8 cellular contexts compared by ENCODE assay signal in the genomic region with DNA sequence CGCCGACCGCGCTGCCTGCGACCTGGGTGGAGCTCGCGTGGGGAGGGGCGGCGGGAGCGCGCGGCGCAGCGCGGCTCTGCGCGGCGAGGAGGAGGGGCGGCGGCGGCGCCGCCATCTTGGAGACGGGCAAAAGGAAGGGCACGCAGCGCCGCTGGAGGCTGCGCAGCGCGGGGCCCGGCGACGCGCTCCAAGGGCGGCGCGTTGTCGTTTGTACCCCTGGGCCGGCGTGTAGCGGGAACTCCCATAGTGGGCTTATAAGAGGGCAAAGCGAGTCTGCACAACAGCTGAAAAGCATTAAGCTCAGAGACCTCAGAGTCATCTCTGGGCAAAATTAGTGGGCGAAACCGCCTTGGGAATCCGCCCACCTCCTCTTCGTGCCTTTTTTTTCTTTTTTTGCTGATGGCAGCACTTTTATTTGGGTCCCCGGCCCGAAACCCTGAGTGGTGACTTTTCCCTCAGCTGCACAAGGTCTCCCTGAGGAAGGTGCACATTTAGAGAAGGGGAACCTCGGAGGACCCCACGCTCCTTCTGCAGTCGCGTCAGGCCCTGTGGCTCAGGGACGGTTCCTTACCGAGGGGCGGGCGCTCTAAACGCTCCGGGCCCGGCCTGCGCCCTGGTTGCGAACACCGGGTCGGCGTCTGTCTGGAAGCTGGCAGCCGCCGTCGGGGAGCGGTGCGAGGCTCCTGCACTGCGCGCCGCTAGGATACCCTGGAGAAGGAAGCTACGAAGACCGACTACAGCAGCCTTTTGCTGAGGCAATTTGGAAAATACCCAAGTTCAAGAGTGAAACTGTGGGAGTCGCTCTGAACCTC. TPM values are rescaled to one million over a fixed set of nuclear protein-coding genes. Genes with fewer than 3 reads are reported as not detected.
A peak's percentile ranks its signal among the peaks of the same experiment; 100 is the strongest.
DNase-seq lines count a peak whose midpoint lies in the region; ATAC-seq and TF ChIP-seq lines count a peak whose summit lies in the region.

No MANE protein-coding gene starts in this region.

- DNase-seq in Ammon's horn (ENCODE audit: low spot score) (peak; percentile 92), NCI-H526 (lab: John Stamatoyannopoulos, UW) (peak; percentile 50 to 84), dermis blood vessel endothelial cell (peak; percentile 93), right lobe of liver (peak; percentile 92 to 93 (median 93))
- peak; percentile 88 for DNase-seq in activated CD4-positive, alpha-beta T cell treated with anti-CD3 and anti-CD28 coated beads, Interleukin-2, amount 50 U/mL, for 1 hour
- peak; percentile 88 for DNase-seq in stimulated activated CD4-positive, alpha-beta T cell treated with anti-CD3 and anti-CD28 coated beads, Interleukin-4, amount 100 ng/mL, for 24 hours

- H3K27me3 ChIP-seq in right lobe of liver, result no peaks in the 10 kb centered on the region

- intact Hi-C loops in right lobe of liver (cut with DNase I), result no loop called here

- TF ChIP-seq POLR2A in GM19099 (IDR thresholded peaks at IDR 0.05; ENCODE audit: extremely low read depth, insufficient read length, low read depth) (peak; percentile 72), right lobe of liver (IDR thresholded peaks at IDR 0.05) (peak; percentile 50)

- no peaks in the 10 kb centered on the region for H3K9me3 ChIP-seq in right lobe of liver

- H3K4me3 ChIP-seq in right lobe of liver, result peak overlapping the region; percentile 76 to 96 (median 79)

- no peaks in the 10 kb centered on the region for H3K36me3 ChIP-seq in right lobe of liver

- peak in 1 of 4 donors; percentile 11 for TF ChIP-seq CTCF in right lobe of liver (IDR thresholded peaks at IDR 0.05)

- WGBS in right lobe of liver (ENCODE audit: insufficient coverage, low coverage, low lambda C conversion rate, missing lambda C conversion rate), result under 1% methylated on average over 34 of the region's 75 CpGs

- peaks cover 0 to 20% (median 6%) of the 10 kb centered on the region in 4 donors for H3K4me1 ChIP-seq in right lobe of liver

- H3K27ac ChIP-seq in right lobe of liver, result peak overlapping the region; percentile 65 to 80 (median 78)

- peak; percentile 90 for ATAC-seq in HG03354 (IDR thresholded peaks at IDR 0.05; ENCODE audit: poor library complexity, severe bottlenecking, unreplicated experiment)
- ATAC-seq in right lobe of liver, result peak; percentile 94 to 98 (median 96)

RNA-seq across cellular contexts. Expression of a gene that starts 0.4 kb away (rescaled TPM):
- total RNA-seq in dermis blood vessel endothelial cell (76.4 and 85.7 TPM in 2 replicates), right lobe of liver (10 to 100 TPM; 15.0 to 25.6 (median 19.5) TPM)

RNA-seq across cellular contexts. Expression of a gene that starts 19.5 kb away (rescaled TPM):
- total RNA-seq in dermis blood vessel endothelial cell (21.1 and 43.3 TPM in 2 replicates), right lobe of liver (10 to 100 TPM; 22.2 to 34.9 (median 29.2) TPM)

Comparison
In these comparisons a context has a peak if more than half of its experiments do, and no peak if none do; other contexts are left out.
1. Peak in every context shown above with its lines: DNase-seq, ATAC-seq, H3K4me3 ChIP-seq and H3K27ac ChIP-seq.